In genomic region chr1:37557402-37557801, GRCh38 we compare ENCODE assay signal across 11 cellular contexts. TPM values are rescaled to one million over a fixed set of nuclear protein-coding genes. Genes with fewer than 3 reads are reported as not detected.
DNase-seq lines count a peak whose midpoint lies in the region; ATAC-seq, FAIRE-seq and TF ChIP-seq lines count a peak whose summit lies in the region.
"Had no signal": no experiment of that assay in that cellular context is flagged by ENCODE, and none has a peak within 500 bp of the region (broad histone marks: within the 10 kb centered on the region; RNA-seq: fewer than 3 reads in every experiment).

No MANE protein-coding gene starts in this region.

- no peak for TF ChIP-seq CTCF in AG04450 (IDR thresholded peaks at IDR 0.05; ENCODE audit: low read depth, low read length)
- TF ChIP-seq CTCF in glutamatergic neuron (IDR thresholded peaks at IDR 0.05; ENCODE audit: partially characterized antibody, unreplicated experiment), result no peak
- TF ChIP-seq CTCF in pancreas (IDR thresholded peaks at IDR 0.05), result no peak

- peaks cover 0 to 8% (median 0%) of the 10 kb centered on the region in 3 donors for H3K36me3 ChIP-seq in pancreas

- H3K4me1 ChIP-seq in pancreas, result peaks cover 3 to 22% (median 9%) of the 10 kb centered on the region in 3 donors

- H3K27me3 Mint-ChIP-seq in activated T-helper 17 cell treated with anti-CD3 and anti-CD28 coated beads, Interleukin-2, amount 50 U/mL, for 72 hours, result no peaks in the 10 kb centered on the region
- H3K27me3 Mint-ChIP-seq in glutamatergic neuron (ENCODE audit: unreplicated experiment), result peaks cover 4% of the 10 kb centered on the region

- H3K4me3 ChIP-seq in AG04450 (ENCODE audit: low read depth, low read length) (peak overlapping the region; percentile 70), pancreas (peak overlapping the region in 3 of 4 donors; percentile 27 to 59 (median 45))

- no peak for ATAC-seq in activated T-helper 17 cell treated with anti-CD3 and anti-CD28 coated beads, Interleukin-2, amount 50 U/mL, for 72 hours (replicated peaks)
- ATAC-seq in pancreas, result no peak

- intact Hi-C loops in pancreas (cut with DNase I), result no loop called here

- CTCF ChIA-PET in AG04450 (lab: Charles Lee), result interaction anchor here (1.1 to 2.0 kb wide), 2 partner anchors 42 to 46 kb away, joined by 3 to 14 read pairs; partner anchors contain the start of gene MEAF6

- FAIRE-seq in pancreas (lab: Jason Lieb, UNC), result no peak
- FAIRE-seq in urothelium cell line (lab: Jason Lieb, UNC), result no peak
- FAIRE-seq: bronchial epithelial cell had no signal

- peaks cover 23% of the 10 kb centered on the region for H3K4me1 Mint-ChIP-seq in activated T-helper 17 cell treated with anti-CD3 and anti-CD28 coated beads, Interleukin-2, amount 50 U/mL, for 72 hours
- peaks cover 25% of the 10 kb centered on the region for H3K4me1 Mint-ChIP-seq in glutamatergic neuron (ENCODE audit: low read depth, unreplicated experiment)

- H3K27ac Mint-ChIP-seq in activated T-helper 17 cell treated with anti-CD3 and anti-CD28 coated beads, Interleukin-2, amount 50 U/mL, for 72 hours, result peak overlapping the region; percentile 31
- no peak overlapping the region for H3K27ac Mint-ChIP-seq in glutamatergic neuron (ENCODE audit: unreplicated experiment)

- H3K36me3 Mint-ChIP-seq in activated T-helper 17 cell treated with anti-CD3 and anti-CD28 coated beads, Interleukin-2, amount 50 U/mL, for 72 hours (ENCODE audit: low read depth), result peaks cover 22% of the 10 kb centered on the region
- no peaks in the 10 kb centered on the region for H3K36me3 Mint-ChIP-seq in glutamatergic neuron (ENCODE audit: unreplicated experiment)

- H3K9me3 ChIP-seq in AG04450 (ENCODE audit: control insufficient read depth, insufficient read depth, low read length), result peaks cover 4% of the 10 kb centered on the region
- no peaks in the 10 kb centered on the region for H3K9me3 ChIP-seq in pancreas

- no peaks in the 10 kb centered on the region for H3K9me3 Mint-ChIP-seq in activated T-helper 17 cell treated with anti-CD3 and anti-CD28 coated beads, Interleukin-2, amount 50 U/mL, for 72 hours
- H3K9me3 Mint-ChIP-seq in glutamatergic neuron (ENCODE audit: unreplicated experiment), result peaks cover 12% of the 10 kb centered on the region

- DNase-seq in AG04450 (ENCODE audit: low read depth, low spot score) (no peak), glutamatergic neuron (no peak), pancreas (no peak), KG1 (lab: John Stamatoyannopoulos, UW) (no peak), NCI-H1048 (lab: John Stamatoyannopoulos, UW) (no peak), GM19240 (ENCODE audit: insufficient read length, low spot score) (no peak), urothelium cell line (ENCODE audit: low spot score) (no peak)
- DNase-seq: T-helper 9 cell had no signal

- POLR2A ChIA-PET in AG04450 (lab: Yijun Ruan, JAX), result no interaction called here

- no peak overlapping the region for H3K4me3 Mint-ChIP-seq in activated T-helper 17 cell treated with anti-CD3 and anti-CD28 coated beads, Interleukin-2, amount 50 U/mL, for 72 hours
- peak overlapping the region; percentile 88 for H3K4me3 Mint-ChIP-seq in glutamatergic neuron (ENCODE audit: unreplicated experiment)

- WGBS in pancreas, 2 donors, result 61 to 62% methylated on average over 3 of the region's 3 CpGs

- no peak overlapping the region for H3K27ac ChIP-seq in AG04450 (ENCODE audit: low read depth, low read length)
- H3K27ac ChIP-seq in pancreas, result peak overlapping the region in 2 of 4 donors; percentile 20 to 44
- H3K27ac ChIP-seq: C4-2B had no signal

- H3K27me3 ChIP-seq in AG04450 (ENCODE audit: control insufficient read depth, insufficient read depth, low read length) (no peaks in the 10 kb centered on the region), pancreas (no peaks in the 10 kb centered on the region)

RNA-seq across cellular contexts. Expression of gene DNALI1, which starts 0.7 kb away (rescaled TPM):
- 13.1 and 14.2 TPM in 2 replicates for polyA plus RNA-seq in AG04450 (2011; rRNA removed)
- 9.9 and 11.3 TPM in 2 replicates for polyA minus RNA-seq in AG04450 (2011; rRNA and poly(A)+ RNA removed)
- under 1 TPM in 1 of 2 donors, not detected in 1; 0.37 TPM for total RNA-seq in activated T-helper 17 cell treated with anti-CD3 and anti-CD28 coated beads, Interleukin-2, amount 50 U/mL, for 72 hours
- total RNA-seq in glutamatergic neuron (ENCODE audit: unreplicated experiment), result 12.2 TPM
- total RNA-seq in pancreas, result 10 to 100 TPM in 5 of 6 donors, 1 to 10 TPM in 1; 8.7 to 16.3 (median 11.2) TPM
- polyA plus RNA-seq in pancreas, result 10 to 100 TPM; 38.4 to 61.0 TPM

RNA-seq across cellular contexts. Expression of gene SNIP1, which starts 3.3 kb away (rescaled TPM):
- polyA plus RNA-seq in AG04450 (2011; rRNA removed), result 7.8 and 8.9 TPM in 2 replicates
- 10.7 and 13.6 TPM in 2 replicates for polyA minus RNA-seq in AG04450 (2011; rRNA and poly(A)+ RNA removed)
- 10 to 100 TPM; 26.3 to 31.9 TPM for total RNA-seq in activated T-helper 17 cell treated with anti-CD3 and anti-CD28 coated beads, Interleukin-2, amount 50 U/mL, for 72 hours
- 20.1 TPM for total RNA-seq in glutamatergic neuron (ENCODE audit: unreplicated experiment)
- 1 to 10 TPM; 6.5 to 7.8 (median 7.0) TPM for total RNA-seq in pancreas
- polyA plus RNA-seq in pancreas, result 1 to 10 TPM; 2.7 to 5.9 TPM

RNA-seq across cellular contexts. Expression of gene GNL2, which starts 38.3 kb away (rescaled TPM):
- polyA plus RNA-seq in AG04450 (2011; rRNA removed) (52.5 and 64.7 TPM in 2 replicates), pancreas (10 to 100 TPM; 50.6 to 69.1 TPM)
- polyA minus RNA-seq in AG04450 (2011; rRNA and poly(A)+ RNA removed), result 71.4 and 86.8 TPM in 2 replicates
- 10 to 100 TPM; 48.8 to 76.6 TPM for total RNA-seq in activated T-helper 17 cell treated with anti-CD3 and anti-CD28 coated beads, Interleukin-2, amount 50 U/mL, for 72 hours
- total RNA-seq in glutamatergic neuron (ENCODE audit: unreplicated experiment) (50.0 TPM), pancreas (10 to 100 TPM in 5 of 6 donors, 1 to 10 TPM in 1; 9.8 to 20.1 (median 17.1) TPM)

RNA-seq across cellular contexts. Expression of gene MEAF6, which starts 42.8 kb away (rescaled TPM):
- polyA plus RNA-seq in AG04450 (2011; rRNA removed) (59.6 and 69.6 TPM in 2 replicates), pancreas (10 to 100 TPM; 32.7 to 59.8 TPM)
- 18.2 and 24.1 TPM in 2 replicates for polyA minus RNA-seq in AG04450 (2011; rRNA and poly(A)+ RNA removed)
- total RNA-seq in activated T-helper 17 cell treated with anti-CD3 and anti-CD28 coated beads, Interleukin-2, amount 50 U/mL, for 72 hours, result 10 to 100 TPM; 53.1 to 56.8 TPM
- total RNA-seq in glutamatergic neuron (ENCODE audit: unreplicated experiment) (61.5 TPM), pancreas (10 to 100 TPM; 26.1 to 39.7 (median 27.6) TPM)
